In genomic region chr10:33244354-33244967, GRCh38 we compare ENCODE assay signal across 30 cellular contexts.
A peak's percentile ranks its signal among the peaks of the same experiment; 100 is the strongest.
DNase-seq lines count a peak whose midpoint lies in the region; ATAC-seq and FAIRE-seq lines count a peak whose summit lies in the region.
"Had no signal": no experiment of that assay in that cellular context is flagged by ENCODE, and none has a peak within 500 bp of the region (broad histone marks: within the 10 kb centered on the region; RNA-seq: fewer than 3 reads in every experiment).

No MANE protein-coding gene starts in this region.

- peak overlapping the region in 1 of 11 experiments; percentile 48; a peak in 1 of 22 replicates for H3K27ac ChIP-seq in BLaER1 treated with 17β-estradiol and CSF1 and Interleukin-3, amounts not matched to agents 10 nM and 100 nM
- H3K27ac ChIP-seq in Karpas-422 (ENCODE audit: low read length) = peak overlapping the region; percentile 4; the same call in 1 of the 2 replicates
- H3K27ac ChIP-seq in small intestine (ENCODE audit: low read depth in 1 of 2, low read length in 1 of 2) = no peak overlapping the region
- H3K27ac ChIP-seq: adrenal gland, brain microvascular endothelial cell, neural progenitor cell, right atrium auricular region, spleen had no signal

- no peaks in the 10 kb centered on the region for H3K79me2 ChIP-seq in Karpas-422 (ENCODE audit: low read length)

- no peak for FAIRE-seq in small intestine (lab: Jason Lieb, UNC)
- no peak for FAIRE-seq in frontal cortex (lab: Jason Lieb, UNC)

- H3K27me3 ChIP-seq in BLaER1 treated with 17β-estradiol and CSF1 and Interleukin-3, amounts not matched to agents 10 nM and 100 nM = peaks cover 0 to 7% (median 0%) of the 10 kb centered on the region in 11 experiments; a peak in 2 of 22 replicates
- H3K27me3 ChIP-seq in Karpas-422 (ENCODE audit: low read length) (no peaks in the 10 kb centered on the region), small intestine (ENCODE audit: control insufficient read depth in 2 of 2, insufficient read depth in 2 of 2, low read length in 2 of 2) (no peaks in the 10 kb centered on the region)
- H3K27me3 ChIP-seq: adrenal gland, brain microvascular endothelial cell, neural progenitor cell, right atrium auricular region, spleen had no signal

- H2AFZ ChIP-seq in Karpas-422 (ENCODE audit: low read length) = no peak overlapping the region
- H2AFZ ChIP-seq: neural progenitor cell had no signal

- peaks cover 2% of the 10 kb centered on the region for H3K36me3 Mint-ChIP-seq in activated CD4-positive, alpha-beta T cell treated with anti-CD3 and anti-CD28 coated beads, Interleukin-2, amount 10 ng/mL, durations not matched to agents 7 days and 5 days (ENCODE audit: low read depth)
- H3K36me3 Mint-ChIP-seq: immature natural killer cell had no signal

- H3K4me3 Mint-ChIP-seq in activated CD4-positive, alpha-beta T cell treated with anti-CD3 and anti-CD28 coated beads, Interleukin-2, amount 10 ng/mL, durations not matched to agents 7 days and 5 days = no peak overlapping the region
- H3K4me3 Mint-ChIP-seq: activated T-cell treated with anti-CD3 and anti-CD28 coated beads, Interleukin-2, amount 50 U/mL, for 4 hours; effector memory CD8-positive, alpha-beta T cell; immature natural killer cell; neural progenitor cell had no signal

- WGBS in small intestine, 3 donors = 54 to 66% (median 60%) methylated on average over 2 of the region's 2 CpGs

- no peak overlapping the region for H3K4me3 ChIP-seq in BLaER1 treated with 17β-estradiol and CSF1 and Interleukin-3, amounts not matched to agents 10 nM and 100 nM
- H3K4me3 ChIP-seq in Karpas-422 (ENCODE audit: low read length) (peak overlapping the region; percentile 32), small intestine (ENCODE audit: low read depth in 1 of 2, low read length in 2 of 2) (no peak overlapping the region)
- H3K4me3 ChIP-seq: adrenal gland, neural progenitor cell, right atrium auricular region, spleen had no signal

- H3K4me2 ChIP-seq in BLaER1 treated with 17β-estradiol and CSF1 and Interleukin-3, amounts not matched to agents 10 nM and 100 nM = peak overlapping the region; percentile 39 to 71 (median 66)
- H3K4me2 ChIP-seq in Karpas-422 (ENCODE audit: low read depth, low read length, poor library complexity, severe bottlenecking) = peak overlapping the region; percentile 65
- H3K4me2 ChIP-seq: neural progenitor cell had no signal

- H4K20me1 ChIP-seq in BLaER1 treated with 17β-estradiol and CSF1 and Interleukin-3, amounts not matched to agents 10 nM and 100 nM = peaks cover 0 to 100% (median 0%) of the 10 kb centered on the region in 11 experiments; a peak in 6 of 22 replicates
- H4K20me1 ChIP-seq in Karpas-422 (ENCODE audit: insufficient read depth, low read depth, low read length) = no peaks in the 10 kb centered on the region

- H3K9me2 ChIP-seq in Karpas-422 (replicated peaks; ENCODE audit: insufficient read depth, low read length) = no peaks in the 10 kb centered on the region

- peaks cover 23% of the 10 kb centered on the region for H3K27me3 Mint-ChIP-seq in activated CD4-positive, alpha-beta T cell treated with anti-CD3 and anti-CD28 coated beads, Interleukin-2, amount 10 ng/mL, durations not matched to agents 7 days and 5 days

- no peak overlapping the region for H3K27ac Mint-ChIP-seq in activated CD4-positive, alpha-beta T cell treated with anti-CD3 and anti-CD28 coated beads, Interleukin-2, amount 10 ng/mL, durations not matched to agents 7 days and 5 days
- H3K27ac Mint-ChIP-seq: effector memory CD8-positive, alpha-beta T cell; immature natural killer cell; neural progenitor cell had no signal

- POLR2A ChIA-PET in activated CD4-positive, alpha-beta T cell treated with anti-CD3 and anti-CD28 coated beads, Interleukin-2, amount 10 ng/mL, durations not matched to agents 7 days and 5 days (lab: Charles Lee) = no interaction called here

- ATAC-seq in GM19324 (IDR thresholded peaks at IDR 0.05; ENCODE audit: low FRiP score, unreplicated experiment) = peak; percentile 40
- ATAC-seq: activated T-cell treated with anti-CD3 and anti-CD28 coated beads, Interleukin-2, amount 50 U/mL, for 4 hours; effector memory CD8-positive, alpha-beta T cell had no signal

- no peak for DNase-seq in Karpas-422
- DNase-seq in fibroblast of peridontal ligament (ENCODE audit: extremely low read depth) = peak; percentile 44
- DNase-seq in activated CD4-positive, alpha-beta T cell treated with anti-CD3 and anti-CD28 coated beads, Interleukin-2, amount 10 ng/mL, durations not matched to agents 7 days and 5 days = no peak
- DNase-seq in cortex of kidney (lab: John Stamatoyannopoulos, UW) = no peak
- no peak for DNase-seq in small intestine
- DNase-seq in frontal cortex (ENCODE audit: low spot score in 2 of 2) = no peak
- DNase-seq: activated CD4-positive, alpha-beta T cell treated with anti-CD3 and anti-CD28 coated beads for 4 hours; activated naive CD4-positive, alpha-beta T cell; activated T-cell treated with anti-CD3 and anti-CD28 coated beads, Interleukin-2, amount 50 U/mL, for 4 hours; adrenal gland; brain microvascular endothelial cell; C1 segment of cervical spinal cord; Caco-2; DMS79; effector memory CD8-positive, alpha-beta T cell; foreskin melanocyte; GDM1; hypothalamus; immature natural killer cell; KBM-7; mesendoderm; NCI-H1417 treated with DMSO at 0.1 percent for 48 hours; NCI-H2081 treated with DMSO at 0.1 percent for 48 hours; NCI-H774; spleen; trophoblast cell had no signal

- H3K4me1 ChIP-seq in BLaER1 treated with 17β-estradiol and CSF1 and Interleukin-3, amounts not matched to agents 10 nM and 100 nM = peaks cover 59 to 88% (median 80%) of the 10 kb centered on the region in 10 experiments
- H3K4me1 ChIP-seq in Karpas-422 (ENCODE audit: low read length) (peaks cover 40% of the 10 kb centered on the region), small intestine (ENCODE audit: control insufficient read depth in 2 of 2, insufficient read depth in 1 of 2, low read depth in 1 of 2, low read length in 1 of 2) (no peaks in the 10 kb centered on the region)

- H3K9ac ChIP-seq in BLaER1 treated with 17β-estradiol and CSF1 and Interleukin-3, amounts not matched to agents 10 nM and 100 nM = no peak overlapping the region
- H3K9ac ChIP-seq in Karpas-422 (ENCODE audit: low read length) = no peak overlapping the region
- H3K9ac ChIP-seq: neural progenitor cell had no signal

- H3K9me3 Mint-ChIP-seq in activated CD4-positive, alpha-beta T cell treated with anti-CD3 and anti-CD28 coated beads, Interleukin-2, amount 10 ng/mL, durations not matched to agents 7 days and 5 days = no peaks in the 10 kb centered on the region
- H3K9me3 Mint-ChIP-seq: activated T-cell treated with anti-CD3 and anti-CD28 coated beads, Interleukin-2, amount 50 U/mL, for 4 hours; effector memory CD8-positive, alpha-beta T cell; immature natural killer cell; neural progenitor cell had no signal

- H3K9me3 ChIP-seq in BLaER1 treated with 17β-estradiol and CSF1 and Interleukin-3, amounts not matched to agents 10 nM and 100 nM (replicated peaks in 1 of 11) = peaks cover 0 to 5% (median 0%) of the 10 kb centered on the region in 11 experiments; a peak in 1 of 22 replicates
- no peaks in the 10 kb centered on the region for H3K9me3 ChIP-seq in Karpas-422 (ENCODE audit: low read length)
- no peaks in the 10 kb centered on the region for H3K9me3 ChIP-seq in small intestine (ENCODE audit: control insufficient read depth, low read depth)
- H3K9me3 ChIP-seq: adrenal gland, Caco-2, right atrium auricular region, spleen had no signal

- CTCF ChIA-PET in activated CD4-positive, alpha-beta T cell treated with anti-CD3 and anti-CD28 coated beads, Interleukin-2, amount 10 ng/mL, durations not matched to agents 7 days and 5 days (lab: Charles Lee) = interaction anchor here (2.0 kb wide), 1 partner anchor 28 kb away, joined by 5 read pairs; no protein-coding TSS in a partner anchor

- H3K4me1 Mint-ChIP-seq in activated CD4-positive, alpha-beta T cell treated with anti-CD3 and anti-CD28 coated beads, Interleukin-2, amount 10 ng/mL, durations not matched to agents 7 days and 5 days = peaks cover 28% of the 10 kb centered on the region

- peaks cover 0 to 89% (median 0%) of the 10 kb centered on the region in 11 experiments; a peak in 8 of 22 replicates for H3K36me3 ChIP-seq in BLaER1 treated with 17β-estradiol and CSF1 and Interleukin-3, amounts not matched to agents 10 nM and 100 nM
- no peaks in the 10 kb centered on the region for H3K36me3 ChIP-seq in Karpas-422 (ENCODE audit: insufficient read depth, low read length)
- peaks cover 0 to 4% of the 10 kb centered on the region in 2 donors for H3K36me3 ChIP-seq in small intestine (ENCODE audit: control insufficient read depth in 2 of 2, insufficient read depth in 2 of 2, low read length in 2 of 2)
- H3K36me3 ChIP-seq: neural progenitor cell had no signal
